Comparison of ENCODE assay signal across 37 cellular contexts in genomic region chr12:89299951-89300350, GRCh38.
"Had no signal": no experiment of that assay in that cellular context is flagged by ENCODE, and none has a peak within 500 bp of the region (broad histone marks: within the 10 kb centered on the region; RNA-seq: fewer than 3 reads in every experiment).

No MANE protein-coding gene starts in this region.

- DNase-seq: activated CD4-positive, alpha-beta memory T cell treated with anti-CD3 and anti-CD28 coated beads, Interleukin-2, amount 10 ng/mL, durations not matched to agents 7 days and 5 days; activated CD4-positive, alpha-beta T cell treated with anti-CD3 and anti-CD28 coated beads for 1 hour; activated CD4-positive, alpha-beta T cell treated with anti-CD3 and anti-CD28 coated beads for 36 hours; activated CD4-positive, alpha-beta T cell treated with anti-CD3 and anti-CD28 coated beads for 48 hours; activated CD4-positive, alpha-beta T cell treated with anti-CD3 and anti-CD28 coated beads, Interleukin-2, amount 10 ng/mL, durations not matched to agents 7 days and 5 days; activated CD4-positive, alpha-beta T cell treated with anti-CD3 and anti-CD28 coated beads, Interleukin-2, amount 50 U/mL, for 48 hours; activated CD4-positive, CD25-positive, alpha-beta regulatory T cell; activated CD8-positive, alpha-beta memory T cell treated with anti-CD3 and anti-CD28 coated beads for 24 hours; activated CD8-positive, alpha-beta memory T cell treated with anti-CD3 and anti-CD28 coated beads, Interleukin-2, amount 10 ng/mL, durations not matched to agents 7 days and 5 days; activated CD8-positive, alpha-beta memory T cell treated with anti-CD3 and anti-CD28 coated beads, Interleukin-2, amount 50 U/mL, for 48 hours; activated CD8-positive, alpha-beta T cell treated with anti-CD3 and anti-CD28 coated beads, Interleukin-2, amount 10 ng/mL, durations not matched to agents 7 days and 5 days; activated effector memory CD4-positive, alpha-beta T cell treated with Interleukin-2 at 50 U/mL for 16 hours; activated gamma-delta T cell; activated naive CD4-positive, alpha-beta T cell treated with anti-CD3 and anti-CD28 coated beads, Interleukin-2, amount 10 ng/mL, durations not matched to agents 7 days and 5 days; activated naive CD4-positive, alpha-beta T cell treated with Interleukin-2 at 50 U/mL for 16 hours; activated naive CD8-positive, alpha-beta T cell treated with anti-CD3 and anti-CD28 coated beads, Interleukin-2, amount 10 ng/mL, durations not matched to agents 7 days and 5 days; activated naive CD8-positive, alpha-beta T cell treated with anti-CD3 and anti-CD28 coated beads, Interleukin-2, amount 50 U/mL, for 24 hours; activated T-cell treated with anti-CD3 and anti-CD28 coated beads, Interleukin-2, amount 50 U/mL, for 24 hours; activated T-cell treated with anti-CD3 and anti-CD28 coated beads, Interleukin-2, amount 50 U/mL, for 48 hours; amygdala; aorta; body of pancreas; brain microvascular endothelial cell; central memory CD4-positive, alpha-beta T cell; T-helper 1 cell; T-helper 2 cell; T-helper 9 cell; WERI-Rb-1 had no signal

- H3K27me3 Mint-ChIP-seq: activated naive CD4-positive, alpha-beta T cell treated with anti-CD3 and anti-CD28 coated beads, Interleukin-2, amount 50 U/mL, for 24 hours; activated naive CD8-positive, alpha-beta T cell; activated T-cell treated with anti-CD3 and anti-CD28 coated beads, Interleukin-2, amount 50 U/mL, for 24 hours had no signal

- H3K4me1 Mint-ChIP-seq: activated CD4-positive, alpha-beta T cell treated with anti-CD3 and anti-CD28 coated beads for 36 hours; activated CD4-positive, alpha-beta T cell treated with anti-CD3 and anti-CD28 coated beads, Interleukin-2, amount 10 ng/mL, durations not matched to agents 7 days and 5 days; activated CD8-positive, alpha-beta memory T cell treated with anti-CD3 and anti-CD28 coated beads, Interleukin-2, amount 10 ng/mL, durations not matched to agents 7 days and 5 days; activated naive CD4-positive, alpha-beta T cell treated with anti-CD3 and anti-CD28 coated beads, Interleukin-2, amount 10 ng/mL, durations not matched to agents 7 days and 5 days; activated naive CD8-positive, alpha-beta T cell treated with anti-CD3 and anti-CD28 coated beads, Interleukin-2, amount 50 U/mL, for 24 hours; WTC11 had no signal

- FAIRE-seq: astrocyte had no signal

- H3K27me3 ChIP-seq: body of pancreas, brain microvascular endothelial cell, breast epithelium had no signal

- H3K27ac ChIP-seq: body of pancreas, brain microvascular endothelial cell, breast epithelium, WERI-Rb-1 had no signal

- H3K4me1 ChIP-seq: body of pancreas, breast epithelium had no signal

- ATAC-seq: activated CD4-positive, alpha-beta T cell treated with anti-CD3 and anti-CD28 coated beads for 36 hours; activated CD4-positive, CD25-positive, alpha-beta regulatory T cell treated with anti-CD3 and anti-CD28 coated beads, Interleukin-2, amount 50 U/mL, for 24 hours; activated CD8-positive, alpha-beta memory T cell treated with anti-CD3 and anti-CD28 coated beads, Interleukin-2, amount 10 ng/mL, durations not matched to agents 7 days and 5 days; activated CD8-positive, alpha-beta T cell treated with anti-CD3 and anti-CD28 coated beads, Interleukin-2, amount 10 ng/mL, durations not matched to agents 7 days and 5 days; activated naive CD8-positive, alpha-beta T cell treated with anti-CD3 and anti-CD28 coated beads, Interleukin-2, amount 50 U/mL, for 24 hours; body of pancreas; WTC11 had no signal

- H3K4me3 Mint-ChIP-seq: activated CD4-positive, alpha-beta memory T cell treated with anti-CD3 and anti-CD28 coated beads, Interleukin-2, amount 10 ng/mL, durations not matched to agents 7 days and 5 days; activated CD4-positive, alpha-beta T cell treated with anti-CD3 and anti-CD28 coated beads for 36 hours; activated CD4-positive, alpha-beta T cell treated with anti-CD3 and anti-CD28 coated beads, Interleukin-2, amount 10 ng/mL, durations not matched to agents 7 days and 5 days; activated CD8-positive, alpha-beta memory T cell treated with anti-CD3 and anti-CD28 coated beads, Interleukin-2, amount 10 ng/mL, durations not matched to agents 7 days and 5 days; activated CD8-positive, alpha-beta T cell treated with anti-CD3 and anti-CD28 coated beads, Interleukin-2, amount 10 ng/mL, durations not matched to agents 7 days and 5 days; activated naive CD4-positive, alpha-beta T cell treated with anti-CD3 and anti-CD28 coated beads, Interleukin-2, amount 10 ng/mL, durations not matched to agents 7 days and 5 days; activated naive CD4-positive, alpha-beta T cell treated with anti-CD3 and anti-CD28 coated beads, Interleukin-2, amount 50 U/mL, for 24 hours; activated naive CD8-positive, alpha-beta T cell; activated naive CD8-positive, alpha-beta T cell treated with anti-CD3 and anti-CD28 coated beads, Interleukin-2, amount 10 ng/mL, durations not matched to agents 7 days and 5 days; activated naive CD8-positive, alpha-beta T cell treated with anti-CD3 and anti-CD28 coated beads, Interleukin-2, amount 50 U/mL, for 24 hours; activated T-cell treated with anti-CD3 and anti-CD28 coated beads, Interleukin-2, amount 50 U/mL, for 24 hours; T-helper 1 cell treated with Interleukin-12 subunit alpha and Interleukin-12 subunit beta and Interleukin-4 antibody, amounts not matched to agents 30 μg/mL and 1 μg/mL, for 36 hours; T-helper 2 cell treated with Interferon-gamma antibody and Interleukin-4, amounts not matched to agents 5 μg/mL and 100 μg/mL, for 36 hours; WTC11 had no signal

- H3K36me3 Mint-ChIP-seq: activated naive CD4-positive, alpha-beta T cell treated with anti-CD3 and anti-CD28 coated beads, Interleukin-2, amount 50 U/mL, for 24 hours; WTC11 had no signal

- H3K4me3 ChIP-seq: body of pancreas, breast epithelium had no signal

- H3K36me3 ChIP-seq: brain microvascular endothelial cell, breast epithelium, WERI-Rb-1 had no signal

- H3K9me3 Mint-ChIP-seq: activated naive CD4-positive, alpha-beta T cell treated with anti-CD3 and anti-CD28 coated beads, Interleukin-2, amount 10 ng/mL, durations not matched to agents 7 days and 5 days; activated naive CD4-positive, alpha-beta T cell treated with anti-CD3 and anti-CD28 coated beads, Interleukin-2, amount 50 U/mL, for 24 hours; activated naive CD8-positive, alpha-beta T cell treated with anti-CD3 and anti-CD28 coated beads, Interleukin-2, amount 50 U/mL, for 24 hours; activated T-cell treated with anti-CD3 and anti-CD28 coated beads, Interleukin-2, amount 50 U/mL, for 24 hours; WTC11 had no signal

- H3K9me3 ChIP-seq: body of pancreas, breast epithelium had no signal

- H3K27ac Mint-ChIP-seq: activated CD4-positive, alpha-beta memory T cell treated with anti-CD3 and anti-CD28 coated beads, Interleukin-2, amount 10 ng/mL, durations not matched to agents 7 days and 5 days; activated CD4-positive, alpha-beta T cell treated with anti-CD3 and anti-CD28 coated beads for 36 hours; activated CD4-positive, alpha-beta T cell treated with anti-CD3 and anti-CD28 coated beads, Interleukin-2, amount 10 ng/mL, durations not matched to agents 7 days and 5 days; activated CD8-positive, alpha-beta memory T cell treated with anti-CD3 and anti-CD28 coated beads, Interleukin-2, amount 10 ng/mL, durations not matched to agents 7 days and 5 days; activated CD8-positive, alpha-beta T cell treated with anti-CD3 and anti-CD28 coated beads, Interleukin-2, amount 10 ng/mL, durations not matched to agents 7 days and 5 days; activated naive CD4-positive, alpha-beta T cell treated with anti-CD3 and anti-CD28 coated beads, Interleukin-2, amount 10 ng/mL, durations not matched to agents 7 days and 5 days; activated naive CD4-positive, alpha-beta T cell treated with anti-CD3 and anti-CD28 coated beads, Interleukin-2, amount 50 U/mL, for 24 hours; activated naive CD8-positive, alpha-beta T cell; activated naive CD8-positive, alpha-beta T cell treated with anti-CD3 and anti-CD28 coated beads, Interleukin-2, amount 10 ng/mL, durations not matched to agents 7 days and 5 days; activated naive CD8-positive, alpha-beta T cell treated with anti-CD3 and anti-CD28 coated beads, Interleukin-2, amount 50 U/mL, for 24 hours; activated T-cell treated with anti-CD3 and anti-CD28 coated beads, Interleukin-2, amount 50 U/mL, for 24 hours; activated T-helper 2 cell treated with anti-CD3 and anti-CD28 coated beads, Interferon-gamma antibody, Interleukin-2, Interleukin-4, amounts not matched to agents 10 μg/mL and 5 μg/mL and 100 μg/mL, durations not matched to agents 14 hours and 24 hours and 36 hours; T-helper 1 cell treated with Interleukin-12 subunit alpha and Interleukin-12 subunit beta and Interleukin-4 antibody, amounts not matched to agents 30 μg/mL and 1 μg/mL, for 36 hours; T-helper 2 cell treated with Interferon-gamma antibody and Interleukin-4, amounts not matched to agents 5 μg/mL and 100 μg/mL, for 36 hours; WTC11 had no signal
